In the genomic region with DNA sequence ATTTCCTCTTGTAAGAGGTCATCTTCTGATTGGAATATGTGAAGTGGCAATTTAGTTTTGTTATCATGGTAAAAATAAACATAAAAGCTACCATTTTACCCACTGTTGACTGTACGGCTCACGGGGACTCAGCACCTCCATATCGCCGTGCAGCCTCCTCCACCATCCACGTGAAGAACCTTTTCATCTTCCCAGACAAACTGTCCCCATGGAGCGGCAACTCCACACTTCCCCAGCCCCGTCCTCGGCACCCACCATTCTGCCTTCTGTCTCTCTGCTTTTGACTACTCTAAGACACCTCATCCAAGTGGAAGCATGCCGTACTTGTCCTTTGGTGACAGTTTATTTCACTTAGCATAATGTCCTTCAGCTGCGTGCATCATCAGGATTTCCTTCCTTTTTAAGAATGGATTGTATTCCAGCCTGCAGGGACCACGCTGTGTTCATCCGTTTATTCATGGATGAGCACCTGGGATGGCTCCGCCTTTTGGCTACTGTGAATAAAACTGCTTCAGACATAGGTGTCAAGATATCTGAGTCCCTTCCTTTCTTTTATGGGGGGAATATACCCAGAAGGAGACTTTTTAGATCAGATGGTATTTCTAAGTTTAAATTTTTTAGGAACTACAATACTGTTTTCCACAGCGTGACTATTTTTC, we compare ENCODE assay signal across 21 cellular contexts. TPM values are rescaled to one million over a fixed set of nuclear protein-coding genes. Genes with fewer than 3 reads are reported as not detected.
DNase-seq lines count a peak whose midpoint lies in the region; ATAC-seq and TF ChIP-seq lines count a peak whose summit lies in the region.
"Had no signal": no experiment of that assay in that cellular context is flagged by ENCODE, and none has a peak within 500 bp of the region (broad histone marks: within the 10 kb centered on the region; RNA-seq: fewer than 3 reads in every experiment).

No MANE protein-coding gene starts in this region.

- ATAC-seq in activated naive CD8-positive, alpha-beta T cell treated with anti-CD3 and anti-CD28 coated beads, Interleukin-2, amount 50 U/mL, for 24 hours: no peak
- ATAC-seq in GM18505 (IDR thresholded peaks at IDR 0.05; ENCODE audit: unreplicated experiment) (no peak), natural killer cell (no peak)
- ATAC-seq: naive thymus-derived CD8-positive, alpha-beta T cell had no signal

- H3K9me3 ChIP-seq in BLaER1: no peaks in the 10 kb centered on the region
- H3K9me3 ChIP-seq in BLaER1 treated with 17β-estradiol and CSF1 and Interleukin-3, amounts not matched to agents 10 nM and 100 nM (replicated peaks in 1 of 11): no peaks in the 10 kb centered on the region
- H3K9me3 ChIP-seq: esophagus squamous epithelium, suprapubic skin had no signal

- H3K9ac ChIP-seq in BLaER1: no peak overlapping the region
- no peak overlapping the region for H3K9ac ChIP-seq in BLaER1 treated with 17β-estradiol and CSF1 and Interleukin-3, amounts not matched to agents 10 nM and 100 nM

- no peak for TF ChIP-seq POLR2A in GM18505 (IDR thresholded peaks at IDR 0.05; ENCODE audit: borderline replicate concordance, extremely low read depth, insufficient read depth, insufficient read length)

- H3K27me3 Mint-ChIP-seq in activated naive CD8-positive, alpha-beta T cell treated with anti-CD3 and anti-CD28 coated beads, Interleukin-2, amount 50 U/mL, for 24 hours: no peaks in the 10 kb centered on the region
- no peaks in the 10 kb centered on the region for H3K27me3 Mint-ChIP-seq in natural killer cell (ENCODE audit: low read depth in 2 of 2)
- H3K27me3 Mint-ChIP-seq: activated CD4-positive, alpha-beta T cell treated with anti-CD3 and anti-CD28 coated beads, Interleukin-2, amount 10 ng/mL, durations not matched to agents 7 days and 5 days; naive thymus-derived CD8-positive, alpha-beta T cell had no signal

- peak overlapping the region; percentile 94 for H3K27ac Mint-ChIP-seq in activated naive CD8-positive, alpha-beta T cell treated with anti-CD3 and anti-CD28 coated beads, Interleukin-2, amount 50 U/mL, for 24 hours
- peak overlapping the region in 1 of 2 donors; percentile 22 for H3K27ac Mint-ChIP-seq in natural killer cell
- H3K27ac Mint-ChIP-seq: activated CD4-positive, alpha-beta T cell treated with anti-CD3 and anti-CD28 coated beads, Interleukin-2, amount 10 ng/mL, durations not matched to agents 7 days and 5 days; activated naive CD4-positive, alpha-beta T cell treated with anti-CD3 and anti-CD28 coated beads for 36 hours had no signal

- peak overlapping the region; percentile 53 for H3K4me3 Mint-ChIP-seq in activated naive CD8-positive, alpha-beta T cell treated with anti-CD3 and anti-CD28 coated beads, Interleukin-2, amount 50 U/mL, for 24 hours
- no peak overlapping the region for H3K4me3 Mint-ChIP-seq in natural killer cell
- H3K4me3 Mint-ChIP-seq: activated CD4-positive, alpha-beta T cell treated with anti-CD3 and anti-CD28 coated beads, Interleukin-2, amount 10 ng/mL, durations not matched to agents 7 days and 5 days; activated naive CD4-positive, alpha-beta T cell treated with anti-CD3 and anti-CD28 coated beads for 36 hours; naive thymus-derived CD8-positive, alpha-beta T cell had no signal

- no peak overlapping the region for H3K4me3 ChIP-seq in BLaER1
- H3K4me3 ChIP-seq in BLaER1 treated with 17β-estradiol and CSF1 and Interleukin-3, amounts not matched to agents 10 nM and 100 nM: no peak overlapping the region
- H3K4me3 ChIP-seq: esophagus squamous epithelium, GM12878, smooth muscle cell, suprapubic skin had no signal

- H3K4me1 Mint-ChIP-seq in activated naive CD8-positive, alpha-beta T cell treated with anti-CD3 and anti-CD28 coated beads, Interleukin-2, amount 50 U/mL, for 24 hours: peaks cover 71% of the 10 kb centered on the region
- peaks cover 28 to 47% of the 10 kb centered on the region in 2 donors for H3K4me1 Mint-ChIP-seq in natural killer cell

- H3K4me1 ChIP-seq in BLaER1: peaks cover 65% of the 10 kb centered on the region
- H3K4me1 ChIP-seq in BLaER1 treated with 17β-estradiol and CSF1 and Interleukin-3, amounts not matched to agents 10 nM and 100 nM: peaks cover 26 to 78% (median 63%) of the 10 kb centered on the region in 10 experiments

- no peaks in the 10 kb centered on the region for H3K27me3 ChIP-seq in BLaER1
- H3K27me3 ChIP-seq in BLaER1 treated with 17β-estradiol and CSF1 and Interleukin-3, amounts not matched to agents 10 nM and 100 nM: peaks cover 0 to 96% (median 0%) of the 10 kb centered on the region in 11 experiments; a peak in 7 of 22 replicates
- H3K27me3 ChIP-seq: esophagus squamous epithelium, suprapubic skin had no signal

- peak overlapping the region; percentile 66 for H3K4me2 ChIP-seq in BLaER1
- peak overlapping the region; percentile 59 to 87 (median 74); a peak in 21 of 22 replicates for H3K4me2 ChIP-seq in BLaER1 treated with 17β-estradiol and CSF1 and Interleukin-3, amounts not matched to agents 10 nM and 100 nM
- H3K4me2 ChIP-seq: smooth muscle cell had no signal

- no peak for TF ChIP-seq CTCF in natural killer cell (IDR thresholded peaks at IDR 0.05)

- peaks cover 36% of the 10 kb centered on the region for H3K36me3 ChIP-seq in BLaER1
- peaks cover 0 to 49% (median 23%) of the 10 kb centered on the region in 11 experiments; a peak in 19 of 22 replicates for H3K36me3 ChIP-seq in BLaER1 treated with 17β-estradiol and CSF1 and Interleukin-3, amounts not matched to agents 10 nM and 100 nM

- H4K20me1 ChIP-seq in BLaER1: peaks cover 100% of the 10 kb centered on the region
- H4K20me1 ChIP-seq in BLaER1 treated with 17β-estradiol and CSF1 and Interleukin-3, amounts not matched to agents 10 nM and 100 nM: peaks cover 98 to 100% (median 100%) of the 10 kb centered on the region in 11 experiments

- no peaks in the 10 kb centered on the region for H3K9me3 Mint-ChIP-seq in activated naive CD8-positive, alpha-beta T cell treated with anti-CD3 and anti-CD28 coated beads, Interleukin-2, amount 50 U/mL, for 24 hours
- H3K9me3 Mint-ChIP-seq in natural killer cell: no peaks in the 10 kb centered on the region
- H3K9me3 Mint-ChIP-seq: activated CD4-positive, alpha-beta T cell treated with anti-CD3 and anti-CD28 coated beads, Interleukin-2, amount 10 ng/mL, durations not matched to agents 7 days and 5 days; activated naive CD4-positive, alpha-beta T cell treated with anti-CD3 and anti-CD28 coated beads for 36 hours; naive thymus-derived CD8-positive, alpha-beta T cell had no signal

- intact Hi-C loops in posterior vena cava (cut with DNase I) (no loop called here), natural killer cell (cut with micrococcal nuclease) (no loop called here)

- H3K36me3 Mint-ChIP-seq in activated naive CD8-positive, alpha-beta T cell treated with anti-CD3 and anti-CD28 coated beads, Interleukin-2, amount 50 U/mL, for 24 hours (ENCODE audit: low read depth): peaks cover 23% of the 10 kb centered on the region
- no peaks in the 10 kb centered on the region for H3K36me3 Mint-ChIP-seq in natural killer cell

- no peak overlapping the region for H3K27ac ChIP-seq in BLaER1
- H3K27ac ChIP-seq in BLaER1 treated with 17β-estradiol and CSF1 and Interleukin-3, amounts not matched to agents 10 nM and 100 nM: 0 out of 22 replicates have a peak overlapping the region, but pooled peaks of 1 of the 11 experiments have one; percentile 20
- H3K27ac ChIP-seq: suprapubic skin, WERI-Rb-1 had no signal

- no peak for DNase-seq in activated naive CD8-positive, alpha-beta T cell treated with anti-CD3 and anti-CD28 coated beads, Interleukin-2, amount 50 U/mL, for 24 hours
- DNase-seq in posterior vena cava (ENCODE audit: low spot score) (peak; percentile 34), natural killer cell (no peak)
- no peak for DNase-seq in stimulated activated CD4-positive, alpha-beta T cell treated with anti-CD3 and anti-CD28 coated beads, Interleukin-1b, Interleukin-23, amount 100 ng/mL, for 48 hours
- DNase-seq: activated CD4-positive, alpha-beta T cell treated with anti-CD3 and anti-CD28 coated beads, Interleukin-2, amount 10 ng/mL, durations not matched to agents 7 days and 5 days; activated naive CD4-positive, alpha-beta T cell treated with anti-CD3 and anti-CD28 coated beads for 36 hours; esophagus squamous epithelium; islet precursor cell; KG1; MM.1S; naive thymus-derived CD8-positive, alpha-beta T cell; NCI-H1417 treated with DMSO at 0.1 percent for 48 hours; NCI-H2081 treated with DMSO at 0.1 percent for 48 hours; SHP77; WERI-Rb-1 had no signal

RNA-seq across cellular contexts. Expression of gene FBXO31, which starts 14.3 kb away (rescaled TPM):
- total RNA-seq in posterior vena cava: 10 to 100 TPM; 50.4 to 58.5 TPM
- total RNA-seq in natural killer cell: 10 to 100 TPM; 32.2 to 47.2 (median 37.6) TPM

RNA-seq across cellular contexts. Expression of gene MAP1LC3B, which starts 22.9 kb away (rescaled TPM):
- total RNA-seq in posterior vena cava (10 to 100 TPM; 51.2 to 52.2 TPM), natural killer cell (100 to 1,000 TPM; 171 to 220 (median 172) TPM)

RNA-seq across cellular contexts. Expression of gene C16orf95, which starts 52.1 kb away (rescaled TPM):
- 1 to 10 TPM; 1.1 to 3.1 TPM for total RNA-seq in posterior vena cava
- total RNA-seq in natural killer cell: 1 to 10 TPM; 1.6 to 4.1 (median 2.7) TPM
